ENCODE assay signal across 27 cellular contexts in the genomic region with DNA sequence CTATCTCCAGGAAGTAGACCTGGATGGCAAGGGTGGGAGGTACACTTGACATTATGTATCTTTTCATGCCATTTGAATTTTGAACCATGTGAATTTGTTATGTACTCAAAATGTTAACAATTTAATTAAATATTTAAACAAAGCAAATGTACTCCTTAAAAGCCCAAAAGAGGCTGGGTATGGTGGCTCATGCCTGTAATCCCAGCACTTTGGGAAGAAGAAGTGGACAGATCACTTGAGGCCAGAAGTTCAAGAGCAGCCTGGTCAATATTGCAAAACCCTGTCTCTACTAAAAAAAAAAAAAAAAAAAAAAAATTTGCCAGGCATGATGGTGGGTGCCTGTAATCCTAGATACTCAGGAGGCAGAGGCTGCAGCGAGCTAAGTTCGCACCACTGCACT.
"Had no signal": no experiment of that assay in that cellular context is flagged by ENCODE, and none has a peak within 500 bp of the region (broad histone marks: within the 10 kb centered on the region; RNA-seq: fewer than 3 reads in every experiment).

No MANE protein-coding gene starts in this region.

- H3K36me3 ChIP-seq: adrenal gland, ascending aorta, brain microvascular endothelial cell, transverse colon, vagina had no signal

- H3K27ac ChIP-seq: adrenal gland, ascending aorta, brain microvascular endothelial cell, parathyroid adenoma, transverse colon, vagina had no signal

- H3K9me3 Mint-ChIP-seq: activated T-helper 2 cell treated with anti-CD3 and anti-CD28 coated beads, Interferon-gamma antibody, Interleukin-2, Interleukin-4, amounts not matched to agents 10 μg/mL and 5 μg/mL and 100 μg/mL, durations not matched to agents 14 hours and 24 hours and 36 hours; nephron; stimulated activated naive B cell treated with anti-CD40 and anti-IgM and Interleukin-4, amounts not matched to agents 10 μg/mL and 1 μg/mL and 100 μg/mL, for 72 hours had no signal

- H3K27me3 Mint-ChIP-seq: activated naive CD8-positive, alpha-beta T cell; stimulated activated naive B cell treated with anti-CD40 and anti-IgM and Interleukin-4, amounts not matched to agents 10 μg/mL and 1 μg/mL and 100 μg/mL, for 72 hours had no signal

- H3K27me3 ChIP-seq: adrenal gland, ascending aorta, brain microvascular endothelial cell, transverse colon, vagina had no signal

- DNase-seq: activated CD4-positive, alpha-beta T cell treated with anti-CD3 and anti-CD28 coated beads for 4 hours; activated CD4-positive, alpha-beta T cell treated with anti-CD3 and anti-CD28 coated beads, Interleukin-2, amount 50 U/mL, for 48 hours; activated CD4-positive, CD25-positive, alpha-beta regulatory T cell; activated CD8-positive, alpha-beta memory T cell treated with anti-CD3 and anti-CD28 coated beads, Interleukin-2, amount 50 U/mL, for 48 hours; activated naive CD4-positive, alpha-beta T cell; activated T-cell treated with anti-CD3 and anti-CD28 coated beads, Interleukin-2, amount 50 U/mL, for 4 hours; adrenal gland; brain microvascular endothelial cell; caudate nucleus; dermis blood vessel endothelial cell; effector CD8-positive, alpha-beta T cell; erythroblast; foreskin fibroblast; kidney; nucleus accumbens; stimulated activated CD4-positive, alpha-beta T cell treated with anti-CD3 and anti-CD28 coated beads, Interleukin-15, amount 100 ng/mL, for 24 hours; stimulated activated naive B cell treated with anti-CD40 and anti-IgM and Interleukin-4, amounts not matched to agents 10 μg/mL and 1 μg/mL and 100 μg/mL, for 72 hours; transverse colon had no signal

- ATAC-seq: activated T-cell treated with anti-CD3 and anti-CD28 coated beads, Interleukin-2, amount 50 U/mL, for 4 hours; left lobe of liver; sciatic nerve had no signal

- H3K27ac Mint-ChIP-seq: activated naive CD8-positive, alpha-beta T cell; activated T-helper 2 cell treated with anti-CD3 and anti-CD28 coated beads, Interferon-gamma antibody, Interleukin-2, Interleukin-4, amounts not matched to agents 10 μg/mL and 5 μg/mL and 100 μg/mL, durations not matched to agents 14 hours and 24 hours and 36 hours; nephron had no signal

- H3K4me2 ChIP-seq: smooth muscle cell had no signal

- H3K9me3 ChIP-seq: adrenal gland, ascending aorta, transverse colon, vagina had no signal

- H3K4me3 ChIP-seq: adrenal gland, ascending aorta, smooth muscle cell, transverse colon, vagina had no signal

- H3K4me1 ChIP-seq: ascending aorta had no signal

- H3K4me3 Mint-ChIP-seq: activated naive CD8-positive, alpha-beta T cell; activated T-cell treated with anti-CD3 and anti-CD28 coated beads, Interleukin-2, amount 50 U/mL, for 4 hours; nephron had no signal
